ENCODE assay signal across 1 cellular context in the genomic region with DNA sequence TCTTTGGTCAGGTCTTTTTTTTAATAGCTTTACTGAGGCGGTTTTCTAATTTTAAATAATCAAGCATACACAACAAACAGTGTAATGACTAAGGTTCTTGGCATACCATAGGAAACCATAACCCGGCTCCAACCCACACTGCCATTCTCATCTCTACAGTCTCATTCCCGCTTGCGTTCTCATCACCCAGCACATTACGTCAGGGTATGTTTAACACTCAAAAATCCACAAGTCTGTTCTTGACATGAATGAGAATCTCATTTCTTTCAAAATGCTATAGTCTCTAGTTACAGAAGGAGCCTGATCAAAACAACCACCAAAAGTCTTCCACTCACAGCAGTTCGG.
TF ChIP-seq lines count a peak whose summit lies in the region.

No MANE protein-coding gene starts in this region.

TF ChIP-seq in GM23338, 12 proteins besides CTCF, POLR2A, EP300 and RAD21 (continued from another document):
- TF ChIP-seq, protein P1, sequence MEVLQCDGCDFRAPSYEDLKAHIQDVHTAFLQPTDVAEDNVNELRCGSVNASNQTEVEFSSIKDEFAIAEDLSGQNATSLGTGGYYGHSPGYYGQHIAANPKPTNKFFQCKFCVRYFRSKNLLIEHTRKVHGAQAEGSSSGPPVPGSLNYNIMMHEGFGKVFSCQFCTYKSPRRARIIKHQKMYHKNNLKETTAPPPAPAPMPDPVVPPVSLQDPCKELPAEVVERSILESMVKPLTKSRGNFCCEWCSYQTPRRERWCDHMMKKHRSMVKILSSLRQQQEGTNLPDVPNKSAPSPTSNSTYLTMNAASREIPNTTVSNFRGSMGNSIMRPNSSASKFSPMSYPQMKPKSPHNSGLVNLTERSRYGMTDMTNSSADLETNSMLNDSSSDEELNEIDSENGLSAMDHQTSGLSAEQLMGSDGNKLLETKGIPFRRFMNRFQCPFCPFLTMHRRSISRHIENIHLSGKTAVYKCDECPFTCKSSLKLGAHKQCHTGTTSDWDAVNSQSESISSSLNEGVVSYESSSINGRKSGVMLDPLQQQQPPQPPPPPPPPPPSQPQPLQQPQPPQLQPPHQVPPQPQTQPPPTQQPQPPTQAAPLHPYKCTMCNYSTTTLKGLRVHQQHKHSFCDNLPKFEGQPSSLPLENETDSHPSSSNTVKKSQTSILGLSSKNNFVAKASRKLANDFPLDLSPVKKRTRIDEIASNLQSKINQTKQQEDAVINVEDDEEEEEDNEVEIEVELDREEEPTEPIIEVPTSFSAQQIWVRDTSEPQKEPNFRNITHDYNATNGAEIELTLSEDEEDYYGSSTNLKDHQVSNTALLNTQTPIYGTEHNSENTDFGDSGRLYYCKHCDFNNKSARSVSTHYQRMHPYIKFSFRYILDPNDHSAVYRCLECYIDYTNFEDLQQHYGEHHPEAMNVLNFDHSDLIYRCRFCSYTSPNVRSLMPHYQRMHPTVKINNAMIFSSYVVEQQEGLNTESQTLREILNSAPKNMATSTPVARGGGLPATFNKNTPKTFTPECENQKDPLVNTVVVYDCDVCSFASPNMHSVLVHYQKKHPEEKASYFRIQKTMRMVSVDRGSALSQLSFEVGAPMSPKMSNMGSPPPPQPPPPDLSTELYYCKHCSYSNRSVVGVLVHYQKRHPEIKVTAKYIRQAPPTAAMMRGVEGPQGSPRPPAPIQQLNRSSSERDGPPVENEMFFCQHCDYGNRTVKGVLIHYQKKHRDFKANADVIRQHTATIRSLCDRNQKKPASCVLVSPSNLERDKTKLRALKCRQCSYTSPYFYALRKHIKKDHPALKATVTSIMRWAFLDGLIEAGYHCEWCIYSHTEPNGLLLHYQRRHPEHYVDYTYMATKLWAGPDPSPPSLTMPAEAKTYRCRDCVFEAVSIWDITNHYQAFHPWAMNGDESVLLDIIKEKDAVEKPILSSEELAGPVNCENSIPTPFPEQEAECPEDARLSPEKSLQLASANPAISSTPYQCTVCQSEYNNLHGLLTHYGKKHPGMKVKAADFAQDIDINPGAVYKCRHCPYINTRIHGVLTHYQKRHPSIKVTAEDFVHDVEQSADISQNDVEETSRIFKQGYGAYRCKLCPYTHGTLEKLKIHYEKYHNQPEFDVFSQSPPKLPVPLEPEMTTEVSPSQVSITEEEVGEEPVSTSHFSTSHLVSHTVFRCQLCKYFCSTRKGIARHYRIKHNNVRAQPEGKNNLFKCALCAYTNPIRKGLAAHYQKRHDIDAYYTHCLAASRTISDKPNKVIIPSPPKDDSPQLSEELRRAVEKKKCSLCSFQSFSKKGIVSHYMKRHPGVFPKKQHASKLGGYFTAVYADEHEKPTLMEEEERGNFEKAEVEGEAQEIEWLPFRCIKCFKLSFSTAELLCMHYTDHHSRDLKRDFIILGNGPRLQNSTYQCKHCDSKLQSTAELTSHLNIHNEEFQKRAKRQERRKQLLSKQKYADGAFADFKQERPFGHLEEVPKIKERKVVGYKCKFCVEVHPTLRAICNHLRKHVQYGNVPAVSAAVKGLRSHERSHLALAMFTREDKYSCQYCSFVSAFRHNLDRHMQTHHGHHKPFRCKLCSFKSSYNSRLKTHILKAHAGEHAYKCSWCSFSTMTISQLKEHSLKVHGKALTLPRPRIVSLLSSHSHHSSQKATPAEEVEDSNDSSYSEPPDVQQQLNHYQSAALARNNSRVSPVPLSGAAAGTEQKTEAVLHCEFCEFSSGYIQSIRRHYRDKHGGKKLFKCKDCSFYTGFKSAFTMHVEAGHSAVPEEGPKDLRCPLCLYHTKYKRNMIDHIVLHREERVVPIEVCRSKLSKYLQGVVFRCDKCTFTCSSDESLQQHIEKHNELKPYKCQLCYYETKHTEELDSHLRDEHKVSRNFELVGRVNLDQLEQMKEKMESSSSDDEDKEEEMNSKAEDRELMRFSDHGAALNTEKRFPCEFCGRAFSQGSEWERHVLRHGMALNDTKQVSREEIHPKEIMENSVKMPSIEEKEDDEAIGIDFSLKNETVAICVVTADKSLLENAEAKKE (CRISPR knock-in tag; IDR thresholded peaks at IDR 0.05), result no peak
- TF ChIP-seq POLR2AphosphoS5 (IDR thresholded peaks at IDR 0.05; ENCODE audit: low read depth) (no peak), ZNF114 (CRISPR knock-in tag; IDR thresholded peaks at IDR 0.05) (no peak)
- TF ChIP-seq, protein P2, sequence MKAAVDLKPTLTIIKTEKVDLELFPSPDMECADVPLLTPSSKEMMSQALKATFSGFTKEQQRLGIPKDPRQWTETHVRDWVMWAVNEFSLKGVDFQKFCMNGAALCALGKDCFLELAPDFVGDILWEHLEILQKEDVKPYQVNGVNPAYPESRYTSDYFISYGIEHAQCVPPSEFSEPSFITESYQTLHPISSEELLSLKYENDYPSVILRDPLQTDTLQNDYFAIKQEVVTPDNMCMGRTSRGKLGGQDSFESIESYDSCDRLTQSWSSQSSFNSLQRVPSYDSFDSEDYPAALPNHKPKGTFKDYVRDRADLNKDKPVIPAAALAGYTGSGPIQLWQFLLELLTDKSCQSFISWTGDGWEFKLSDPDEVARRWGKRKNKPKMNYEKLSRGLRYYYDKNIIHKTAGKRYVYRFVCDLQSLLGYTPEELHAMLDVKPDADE (IDR thresholded peaks at IDR 0.05), result no peak
TF ChIP-seq in GM23338: peak in this region for 0.
